Comparison of ENCODE assay signal across 9 cellular contexts in the genomic region with DNA sequence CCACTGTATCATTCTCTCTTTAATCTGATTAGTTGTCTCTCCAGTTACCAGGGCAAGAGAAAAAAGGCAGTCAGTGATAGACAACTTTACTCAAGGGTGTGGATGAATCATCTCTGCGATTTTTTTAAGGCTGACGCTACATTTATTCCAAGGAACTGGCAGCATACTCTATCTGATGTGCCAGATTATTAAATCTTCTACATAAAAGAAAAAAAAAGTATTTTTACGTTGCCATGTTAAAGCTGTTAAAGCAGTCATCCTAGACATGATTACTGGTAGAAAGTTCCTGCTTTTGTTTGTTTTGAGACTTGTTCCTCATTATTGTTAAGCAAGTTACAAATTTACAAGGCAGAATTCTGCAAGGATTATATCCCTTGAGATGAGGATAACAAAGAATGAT.
DNase-seq lines count a peak whose midpoint lies in the region; ATAC-seq, FAIRE-seq and TF ChIP-seq lines count a peak whose summit lies in the region.
"Had no signal": no experiment of that assay in that cellular context is flagged by ENCODE, and none has a peak within 500 bp of the region (broad histone marks: within the 10 kb centered on the region; RNA-seq: fewer than 3 reads in every experiment).

No MANE protein-coding gene starts in this region.

- no peak for TF ChIP-seq EP300 in esophagus muscularis mucosa (IDR thresholded peaks at IDR 0.05)

- no peak for ATAC-seq in HG03139 (IDR thresholded peaks at IDR 0.05; ENCODE audit: unreplicated experiment)

- WGBS in esophagus muscularis mucosa = 29% methylated on average over 3 of the region's 3 CpGs

- POLR2A ChIA-PET in RWPE1 (lab: Yijun Ruan, JAX; ENCODE audit: low non-redundant PET) = no interaction called here

- H3K4me1 Mint-ChIP-seq in progenitor cell of endocrine pancreas (ENCODE audit: low read depth) = peaks cover 13% of the 10 kb centered on the region

- in situ Hi-C loops in G401 (cut with HindIII; ENCODE audit: low sequenced_read_pairs) (no loop called here), KBM-7 (cut with MboI; ENCODE audit: low pct_unique_long_range_greater_than_20kb, low sequenced_read_pairs) (no loop called here)

- no peak for TF ChIP-seq POLR2A in esophagus muscularis mucosa (IDR thresholded peaks at IDR 0.05; ENCODE audit: low read depth)

- no peak for FAIRE-seq in HTR-8/SVneo (lab: Jason Lieb, UNC)

- DNase-seq in G401 (ENCODE audit: low spot score) = peak; percentile 42
- DNase-seq in RWPE1 (ENCODE audit: low spot score) = peak; percentile 13
- no peak for DNase-seq in esophagus muscularis mucosa (ENCODE audit: extremely low spot score)
- DNase-seq in progenitor cell of endocrine pancreas (ENCODE audit: low spot score, unreplicated experiment) = no peak
- DNase-seq in HTR-8/SVneo (ENCODE audit: insufficient read length, low spot score) = no peak
- DNase-seq in NCI-H510A (lab: John Stamatoyannopoulos, UW) = no peak
- DNase-seq in KBM-7 = no peak
- DNase-seq: activated gamma-delta T cell treated with Interleukin-2 at 50 U/mL for 16 hours had no signal

- H3K4me1 ChIP-seq in esophagus muscularis mucosa = peaks cover 5 to 16% (median 11%) of the 10 kb centered on the region in 4 donors

- no peak overlapping the region for H3K4me3 Mint-ChIP-seq in progenitor cell of endocrine pancreas (ENCODE audit: low read depth)

- H3K27ac ChIP-seq in RWPE1 (no peak overlapping the region), esophagus muscularis mucosa (replicated peaks in 1 of 4) (peak overlapping the region in 3 of 4 donors; percentile 29 to 58 (median 54))

- H3K9me3 Mint-ChIP-seq in progenitor cell of endocrine pancreas (ENCODE audit: low read depth) = peaks cover under 1% of the 10 kb centered on the region

- H3K36me3 Mint-ChIP-seq in progenitor cell of endocrine pancreas (ENCODE audit: insufficient read depth) = peaks cover 14% of the 10 kb centered on the region

- H3K27me3 ChIP-seq in esophagus muscularis mucosa = no peaks in the 10 kb centered on the region

- CTCF ChIA-PET in RWPE1 (lab: Yijun Ruan, JAX) = interaction anchor here (0.7 kb wide), 1 partner anchor 202 kb away, joined by 3 read pairs; no protein-coding TSS in a partner anchor

- H3K36me3 ChIP-seq in esophagus muscularis mucosa = peaks cover 0 to 34% (median 10%) of the 10 kb centered on the region in 4 donors

- intact Hi-C loops in esophagus muscularis mucosa (cut with DNase I) = no loop called here

- no peaks in the 10 kb centered on the region for H3K27me3 Mint-ChIP-seq in progenitor cell of endocrine pancreas

- H3K9me3 ChIP-seq in esophagus muscularis mucosa = no peaks in the 10 kb centered on the region

- H3K4me3 ChIP-seq in esophagus muscularis mucosa = no peak overlapping the region

- TF ChIP-seq CTCF in RWPE1 (conservative IDR thresholded peaks at IDR 0.05; ENCODE audit: low read depth) (no peak), esophagus muscularis mucosa (IDR thresholded peaks at IDR 0.05) (no peak), progenitor cell of endocrine pancreas (IDR thresholded peaks at IDR 0.05; ENCODE audit: unreplicated experiment) (no peak)

- H3K27ac Mint-ChIP-seq in progenitor cell of endocrine pancreas = peak overlapping the region; percentile 25

Comparison
In these comparisons a context has a peak if more than half of its experiments do, and no peak if none do; other contexts are left out.
1. DNase-seq: peak in G401 (single experiment) and RWPE1 (single experiment); none in esophagus muscularis mucosa (single experiment), progenitor cell of endocrine pancreas (single experiment), HTR-8/SVneo (single experiment), NCI-H510A (single experiment) and KBM-7 (single experiment).